9 cellular contexts compared by ENCODE assay signal in genomic region chr5:38208782-38209378, GRCh38. TPM values are rescaled to one million over a fixed set of nuclear protein-coding genes. Genes with fewer than 3 reads are reported as not detected.
A peak's percentile ranks its signal among the peaks of the same experiment; 100 is the strongest.
DNase-seq lines count a peak whose midpoint lies in the region; ATAC-seq and TF ChIP-seq lines count a peak whose summit lies in the region.
"Had no signal": no experiment of that assay in that cellular context is flagged by ENCODE, and none has a peak within 500 bp of the region (broad histone marks: within the 10 kb centered on the region; RNA-seq: fewer than 3 reads in every experiment).

No MANE protein-coding gene starts in this region.

- no peaks in the 10 kb centered on the region for H4K20me1 ChIP-seq in DOHH2 (ENCODE audit: control insufficient read depth, insufficient read depth, low read depth, low read length)

- H3F3A ChIP-seq in DOHH2 (ENCODE audit: control insufficient read depth, insufficient read depth): no peaks in the 10 kb centered on the region

- DNase-seq in Jurkat, Clone E6-1 (ENCODE audit: low read depth, low spot score): peak; percentile 37
- DNase-seq in RPMI8226 (peak; percentile 40), globus pallidus (ENCODE audit: low spot score) (peak; percentile 38), superior temporal gyrus (ENCODE audit: extremely low spot score) (peak; percentile 70), CD1c-positive myeloid dendritic cell (ENCODE audit: extremely low spot score) (no peak)

- no peaks in the 10 kb centered on the region for H3K4me1 ChIP-seq in DOHH2 (ENCODE audit: control insufficient read depth, low read length)

- H3K36me3 ChIP-seq in DOHH2 (ENCODE audit: control insufficient read depth, low read length): no peaks in the 10 kb centered on the region

- H3K4me3 ChIP-seq in DOHH2 (ENCODE audit: low read length): no peak overlapping the region
- no peak overlapping the region for H3K4me3 ChIP-seq in Jurkat, Clone E6-1 (ENCODE audit: low read length)

- TF ChIP-seq CTCF in DOHH2 (IDR thresholded peaks at IDR 0.05; ENCODE audit: low read depth, low read length, poor library complexity, severe bottlenecking): peak; percentile 35

- ATAC-seq in HG03025 (IDR thresholded peaks at IDR 0.05; ENCODE audit: low FRiP score, unreplicated experiment) (no peak), HG03469 (IDR thresholded peaks at IDR 0.05; ENCODE audit: unreplicated experiment) (no peak)
- ATAC-seq: naive thymus-derived CD4-positive, alpha-beta T cell had no signal

- no peaks in the 10 kb centered on the region for H3K9me2 ChIP-seq in DOHH2 (replicated peaks; ENCODE audit: control insufficient read depth, low read length)

- H3K27me3 ChIP-seq in DOHH2 (ENCODE audit: control insufficient read depth, low read length): no peaks in the 10 kb centered on the region

- H3K27ac ChIP-seq in DOHH2 (ENCODE audit: low read depth, low read length): no peak overlapping the region

- no peaks in the 10 kb centered on the region for H3K79me2 ChIP-seq in DOHH2 (ENCODE audit: control insufficient read depth, low read length)

- no peak overlapping the region for H3K4me2 ChIP-seq in DOHH2 (ENCODE audit: low read length)

- no peaks in the 10 kb centered on the region for H3K9me3 ChIP-seq in DOHH2 (ENCODE audit: control insufficient read depth, insufficient read depth, low read length)

RNA-seq across cellular contexts. Expression of gene EGFLAM, which starts 49.5 kb away (rescaled TPM):
- not detected for polyA plus RNA-seq in Jurkat, Clone E6-1 (2012; ENCODE audit: insufficient read depth, insufficient read length)
- polyA plus RNA-seq: naive thymus-derived CD4-positive, alpha-beta T cell had no signal
